ENCODE assay signal across 8 cellular contexts in genomic region chr2:208175069-208175842, GRCh38. TPM values are rescaled to one million over a fixed set of nuclear protein-coding genes. Genes with fewer than 3 reads are reported as not detected.
DNase-seq lines count a peak whose midpoint lies in the region; ATAC-seq and TF ChIP-seq lines count a peak whose summit lies in the region.

No MANE protein-coding gene starts in this region.

- no peaks in the 10 kb centered on the region for H3K36me3 ChIP-seq in BJ (ENCODE audit: control insufficient read depth, insufficient read depth, low read length)

- CTCF ChIA-PET in BJ (lab: Yijun Ruan, JAX) = interaction anchor here (0.6 to 2.5 kb wide), 24 partner anchors 8 to 1517 kb away, joined by 3 to 21 read pairs (median 4); partner anchors contain the start of genes C2orf80 and IDH1

- no peak overlapping the region for H3K4me3 ChIP-seq in BJ (ENCODE audit: low read depth, low read length)

- peak; percentile 99 for ATAC-seq in GM19035 (IDR thresholded peaks at IDR 0.05; ENCODE audit: unreplicated experiment)
- peak; percentile 98 for ATAC-seq in HG03159 (IDR thresholded peaks at IDR 0.05; ENCODE audit: unreplicated experiment)

- no peaks in the 10 kb centered on the region for H3K27me3 ChIP-seq in BJ (ENCODE audit: control insufficient read depth, insufficient read depth, low read length)

- DNase-seq in BJ (ENCODE audit: low read depth) = peak; percentile 9
- DNase-seq in NCI-H2227 (lab: John Stamatoyannopoulos, UW; ENCODE audit: unreplicated experiment) = peak; percentile 93
- DNase-seq in activated CD4-positive, CD25-positive, alpha-beta regulatory T cell (lab: John Stamatoyannopoulos, UW) = peak in 3 of 4 experiments; percentile 3 to 17 (median 13)
- peak; percentile 24 for DNase-seq in central memory CD4-positive, alpha-beta T cell
- peak; percentile 83 for DNase-seq in kidney glomerular epithelial cell (lab: John Stamatoyannopoulos, UW)
- DNase-seq in stimulated activated CD4-positive, alpha-beta T cell treated with anti-CD3 and anti-CD28 coated beads, Interleukin-2, amount 100 ng/mL, for 48 hours = peak; percentile 54 to 61

- TF ChIP-seq CTCF in BJ (IDR thresholded peaks at IDR 0.05; ENCODE audit: insufficient read depth, low read depth, low read length) = peak; percentile 95

- POLR2A ChIA-PET in BJ (lab: Charles Lee) = no interaction called here

RNA-seq across cellular contexts. Expression of gene CRYGA, which starts 11.9 kb away (rescaled TPM):
- polyA plus RNA-seq in BJ (2011; rRNA removed) = not detected in 2 replicates
- not detected in 2 replicates for polyA minus RNA-seq in BJ (2011; rRNA and poly(A)+ RNA removed)

RNA-seq across cellular contexts. Expression of gene C2orf80, which starts 14.6 kb away (rescaled TPM):
- polyA plus RNA-seq in BJ (2011; rRNA removed) = not detected in 2 replicates
- not detected in 2 replicates for polyA minus RNA-seq in BJ (2011; rRNA and poly(A)+ RNA removed)

RNA-seq across cellular contexts. Expression of gene CRYGB, which starts 29.3 kb away (rescaled TPM):
- polyA plus RNA-seq in BJ (2011; rRNA removed) = not detected in 2 replicates
- polyA minus RNA-seq in BJ (2011; rRNA and poly(A)+ RNA removed) = not detected in 2 replicates

RNA-seq across cellular contexts. Expression of gene CRYGC, which starts 45.6 kb away (rescaled TPM):
- not detected in 2 replicates for polyA plus RNA-seq in BJ (2011; rRNA removed)
- not detected in 2 replicates for polyA minus RNA-seq in BJ (2011; rRNA and poly(A)+ RNA removed)

RNA-seq across cellular contexts. Expression of gene CRYGD, which starts 50.9 kb away (rescaled TPM):
- polyA plus RNA-seq in BJ (2011; rRNA removed) = not detected in 2 replicates
- not detected in 2 replicates for polyA minus RNA-seq in BJ (2011; rRNA and poly(A)+ RNA removed)

Comparison
In these comparisons a context has a peak if more than half of its experiments do, and no peak if none do; other contexts are left out.
1. DNase-seq: peak in every context shown above with its lines; median percentile 93 in NCI-H2227; 83 in kidney glomerular epithelial cell; 58 in stimulated activated CD4-positive, alpha-beta T cell treated with anti-CD3 and anti-CD28 coated beads, Interleukin-2, amount 100 ng/mL, for 48 hours; 24 in central memory CD4-positive, alpha-beta T cell; 13 in activated CD4-positive, CD25-positive, alpha-beta regulatory T cell; 9 in BJ.